ENCODE assay signal across 8 cellular contexts in the genomic region with DNA sequence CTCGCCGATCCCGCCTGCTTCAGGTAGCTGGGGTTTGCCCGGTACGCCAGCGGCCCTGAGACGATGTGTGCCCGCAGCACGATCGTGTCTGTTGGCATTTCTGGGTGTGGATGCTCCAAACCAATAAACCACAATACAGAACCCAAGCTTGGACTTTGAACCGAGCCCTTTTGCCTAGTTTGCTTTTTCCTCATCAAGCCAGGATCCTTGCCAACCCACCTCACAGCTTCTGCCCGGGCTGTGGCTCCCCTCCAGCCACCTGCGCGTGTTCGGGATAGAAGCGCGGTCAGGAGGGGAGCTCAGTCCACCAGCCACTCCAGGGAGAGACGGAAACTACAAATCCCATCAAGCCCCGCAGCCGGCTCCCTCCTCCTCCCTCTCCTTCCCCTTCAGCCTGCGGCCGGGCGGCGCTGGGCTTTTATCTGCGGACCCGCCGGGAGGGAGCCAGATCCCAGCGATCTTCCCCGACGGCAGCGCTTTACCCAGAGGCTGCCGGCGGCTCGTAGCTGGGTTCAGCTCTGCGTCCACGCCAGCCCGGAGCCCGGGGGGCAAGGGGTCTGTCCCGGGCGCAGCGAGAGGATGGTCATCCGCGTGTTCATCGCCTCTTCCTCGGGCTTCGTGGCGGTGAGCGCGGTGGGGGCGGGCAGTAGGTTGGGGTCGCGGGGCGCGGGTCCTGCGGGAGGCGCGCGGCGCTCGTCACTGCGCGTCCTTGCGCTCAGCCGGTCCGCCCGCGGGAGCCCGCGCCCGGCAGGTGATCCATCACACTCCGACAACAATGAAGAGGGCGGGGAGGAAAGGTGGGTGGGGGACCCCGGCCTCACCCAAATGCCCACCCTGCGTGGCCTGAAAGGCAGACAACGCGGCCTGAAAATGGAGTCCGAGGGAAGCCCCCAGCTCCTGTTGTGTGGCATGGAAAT. TPM values are rescaled to one million over a fixed set of nuclear protein-coding genes. Genes with fewer than 3 reads are reported as not detected.
DNase-seq lines count a peak whose midpoint lies in the region; ATAC-seq and TF ChIP-seq lines count a peak whose summit lies in the region.

SH3BGRL2 (plus strand) TSS at position 447 of the 917 bp plus-strand sequence; CDS start at position 580, 133 bp downstream.

- H3K4me3 ChIP-seq in lower leg skin (ENCODE audit: low read depth, poor library complexity, severe bottlenecking), result peak within 1 kb of the TSS; percentile 64

- no peak for ATAC-seq in HG02970 (IDR thresholded peaks at IDR 0.05; ENCODE audit: low FRiP score, unreplicated experiment)

- H3K4me1 Mint-ChIP-seq in HFFc6 (ENCODE audit: low read depth), result peaks cover 5% of the 10 kb centered on the region; the same call in 1 of the 2 replicates
- peaks cover 6% of the 10 kb centered on the region for H3K4me1 Mint-ChIP-seq in activated CD4-positive, alpha-beta T cell treated with anti-CD3 and anti-CD28 coated beads, Interleukin-2, amount 10 ng/mL, durations not matched to agents 24 days and 14 days

- peaks cover 22% of the 10 kb centered on the region for H3K27me3 Mint-ChIP-seq in HFFc6 (ENCODE audit: insufficient read depth)
- peaks cover 64% of the 10 kb centered on the region for H3K27me3 Mint-ChIP-seq in activated CD4-positive, alpha-beta T cell treated with anti-CD3 and anti-CD28 coated beads, Interleukin-2, amount 10 ng/mL, durations not matched to agents 24 days and 14 days

- H3K4me3 Mint-ChIP-seq in HFFc6, result peak within 1 kb of the TSS; percentile 59
- H3K4me3 Mint-ChIP-seq in activated CD4-positive, alpha-beta T cell treated with anti-CD3 and anti-CD28 coated beads, Interleukin-2, amount 10 ng/mL, durations not matched to agents 24 days and 14 days, result peak within 1 kb of the TSS; percentile 84

- no peak within 1 kb of the TSS for H3K27ac Mint-ChIP-seq in HFFc6
- H3K27ac Mint-ChIP-seq in activated CD4-positive, alpha-beta T cell treated with anti-CD3 and anti-CD28 coated beads, Interleukin-2, amount 10 ng/mL, durations not matched to agents 24 days and 14 days, result no peak within 1 kb of the TSS

- H3K9me3 Mint-ChIP-seq in HFFc6, result no peaks in the 10 kb centered on the region
- H3K9me3 Mint-ChIP-seq in activated CD4-positive, alpha-beta T cell treated with anti-CD3 and anti-CD28 coated beads, Interleukin-2, amount 10 ng/mL, durations not matched to agents 24 days and 14 days, result no peaks in the 10 kb centered on the region

- intact Hi-C loops in activated CD4-positive, alpha-beta T cell treated with anti-CD3 and anti-CD28 coated beads, Interleukin-2, amount 10 ng/mL, durations not matched to agents 24 days and 14 days (cut with micrococcal nuclease), result no loop called here
- intact Hi-C loops in lower leg skin (cut with DNase I; ENCODE audit: low total_unique reads), result no loop called here

- no peak for TF ChIP-seq CTCF in HFFc6 (IDR thresholded peaks at IDR 0.05)
- TF ChIP-seq CTCF in lower leg skin (IDR thresholded peaks at IDR 0.05), result no peak

- TF ChIP-seq POLR2A in lower leg skin (IDR thresholded peaks at IDR 0.05), result no peak

- peak; percentile 4 for DNase-seq in GM04503 (ENCODE audit: low read depth)
- DNase-seq in HFFc6, result no peak
- peak; percentile 77 for DNase-seq in NCI-H2029 (lab: John Stamatoyannopoulos, UW)
- DNase-seq in activated CD4-positive, alpha-beta T cell treated with anti-CD3 and anti-CD28 coated beads, Interleukin-2, amount 10 ng/mL, durations not matched to agents 24 days and 14 days, result peak; percentile 66
- DNase-seq in lower leg skin (ENCODE audit: low spot score in 2 of 2), result peak; percentile 38 to 92
- DNase-seq in stimulated activated CD4-positive, alpha-beta T cell treated with anti-CD3 and anti-CD28 coated beads, Interleukin-4, amount 100 ng/mL, for 1 hour, result peak; percentile 27

- 1 to 4% methylated on average over 14 to 65 of the region's 77 CpGs for WGBS in lower leg skin, 2 donors

- no peaks in the 10 kb centered on the region for H3K36me3 Mint-ChIP-seq in HFFc6 (ENCODE audit: low read depth)
- no peaks in the 10 kb centered on the region for H3K36me3 Mint-ChIP-seq in activated CD4-positive, alpha-beta T cell treated with anti-CD3 and anti-CD28 coated beads, Interleukin-2, amount 10 ng/mL, durations not matched to agents 24 days and 14 days (ENCODE audit: low read depth)

- in situ Hi-C loops in endometrial microvascular endothelial cells (cut with HindIII; ENCODE audit: inconsistent ontology term, low pct_unique_long_range_greater_than_20kb, low sequenced_read_pairs), result no loop called here

RNA-seq across cellular contexts. Expression of gene SH3BGRL2, which starts in this region (rescaled TPM):
- total RNA-seq in HFFc6 (2021; fragmentation: NEBNext Ultra II Directional; extraction: Animal tissue kit (Norgen Biotek cat#: 25700)), result under 1 TPM; 0.14 to 0.43 (median 0.23) TPM
- total RNA-seq in activated CD4-positive, alpha-beta T cell treated with anti-CD3 and anti-CD28 coated beads, Interleukin-2, amount 10 ng/mL, durations not matched to agents 24 days and 14 days, result 0.07 and 0.14 TPM in 2 replicates
- total RNA-seq in endometrial microvascular endothelial cells (ENCODE audit: inconsistent ontology term) (19.6 TPM), lower leg skin (10 to 100 TPM; 18.2 to 65.4 (median 40.1) TPM)

Comparison
In these comparisons a context has a peak if more than half of its experiments do, and no peak if none do; other contexts are left out.
1. RNA of gene SH3BGRL2 (total RNA-seq): 18.2 to 65.4 TPM in lower leg skin and 19.6 TPM in endometrial microvascular endothelial cells (single experiment); 0.14 to 0.43 TPM in HFFc6 and 0.07 to 0.14 TPM in activated CD4-positive, alpha-beta T cell treated with anti-CD3 and anti-CD28 coated beads, Interleukin-2, amount 10 ng/mL, durations not matched to agents 24 days and 14 days; every median in the first group is over 10 times any median in the second.
2. Peak in DNase-seq in activated CD4-positive, alpha-beta T cell treated with anti-CD3 and anti-CD28 coated beads, Interleukin-2, amount 10 ng/mL, durations not matched to agents 24 days and 14 days; RNA of the gene not detected or under 1 TPM.